Comparison of ENCODE assay signal across 30 cellular contexts in genomic region chr7:22114440-22114981, GRCh38.
A peak's percentile ranks its signal among the peaks of the same experiment; 100 is the strongest.
DNase-seq lines count a peak whose midpoint lies in the region; ATAC-seq and TF ChIP-seq lines count a peak whose summit lies in the region.
"Had no signal": no experiment of that assay in that cellular context is flagged by ENCODE, and none has a peak within 500 bp of the region (broad histone marks: within the 10 kb centered on the region; RNA-seq: fewer than 3 reads in every experiment).

No MANE protein-coding gene starts in this region.

- H3K27me3 Mint-ChIP-seq in glutamatergic neuron (ENCODE audit: unreplicated experiment): peaks cover 7% of the 10 kb centered on the region

- H3K4me1 Mint-ChIP-seq in glutamatergic neuron (ENCODE audit: low read depth, unreplicated experiment): peaks cover 1% of the 10 kb centered on the region
- H3K4me1 Mint-ChIP-seq: CD4-positive, alpha-beta memory T cell had no signal

- peaks cover 9% of the 10 kb centered on the region for H3K9me3 Mint-ChIP-seq in glutamatergic neuron (ENCODE audit: unreplicated experiment)
- H3K9me3 Mint-ChIP-seq: activated CD8-positive, alpha-beta T cell treated with anti-CD3 and anti-CD28 coated beads for 36 hours; activated T-cell treated with anti-CD3 and anti-CD28 coated beads, Interleukin-2, amount 50 U/mL, for 4 hours; CD4-positive, alpha-beta memory T cell; HFFc6; stimulated activated effector memory CD8-positive, alpha-beta T cell treated with anti-CD3 and anti-CD28 coated beads, Interleukin-12 subunit alpha, Interleukin-12 subunit beta, amount 100 ng/mL, for 72 hours; T-helper 1 cell treated with Interleukin-12 subunit alpha and Interleukin-12 subunit beta and Interleukin-4 antibody, amounts not matched to agents 30 μg/mL and 1 μg/mL, for 36 hours had no signal

- H3K27ac Mint-ChIP-seq in glutamatergic neuron (ENCODE audit: unreplicated experiment): peak overlapping the region; percentile 64
- H3K27ac Mint-ChIP-seq: activated CD8-positive, alpha-beta T cell treated with anti-CD3 and anti-CD28 coated beads for 36 hours; HFFc6; stimulated activated effector memory CD8-positive, alpha-beta T cell treated with anti-CD3 and anti-CD28 coated beads, Interleukin-12 subunit alpha, Interleukin-12 subunit beta, amount 100 ng/mL, for 72 hours; T-helper 1 cell treated with Interleukin-12 subunit alpha and Interleukin-12 subunit beta and Interleukin-4 antibody, amounts not matched to agents 30 μg/mL and 1 μg/mL, for 36 hours had no signal

- no peak overlapping the region for H3K4me3 Mint-ChIP-seq in glutamatergic neuron (ENCODE audit: unreplicated experiment)
- H3K4me3 Mint-ChIP-seq: activated CD8-positive, alpha-beta T cell treated with anti-CD3 and anti-CD28 coated beads for 36 hours; activated T-cell treated with anti-CD3 and anti-CD28 coated beads, Interleukin-2, amount 50 U/mL, for 4 hours; CD4-positive, alpha-beta memory T cell; HFFc6; stimulated activated effector memory CD8-positive, alpha-beta T cell treated with anti-CD3 and anti-CD28 coated beads, Interleukin-12 subunit alpha, Interleukin-12 subunit beta, amount 100 ng/mL, for 72 hours; T-helper 1 cell treated with Interleukin-12 subunit alpha and Interleukin-12 subunit beta and Interleukin-4 antibody, amounts not matched to agents 30 μg/mL and 1 μg/mL, for 36 hours had no signal

- DNase-seq in Right ventricle myocardium superior (peak; percentile 48), cardiac septum (ENCODE audit: low spot score) (no peak), glutamatergic neuron (no peak), mucosa of gallbladder (ENCODE audit: low spot score) (peak; percentile 41), GM10266 (ENCODE audit: extremely low spot score) (no peak)
- DNase-seq in stimulated activated naive CD4-positive, alpha-beta T cell (lab: John Stamatoyannopoulos, UW): no peak
- DNase-seq: activated CD4-positive, alpha-beta T cell treated with anti-CD3 and anti-CD28 coated beads for 1 hour; activated CD8-positive, alpha-beta T cell treated with anti-CD3 and anti-CD28 coated beads for 36 hours; activated T-cell treated with anti-CD3 and anti-CD28 coated beads, Interleukin-2, amount 50 U/mL, for 4 hours; AML-193; CD4-positive, alpha-beta memory T cell; effector CD4-positive, alpha-beta T cell; erythroblast; HFFc6; left colon; mesendoderm; MM.1S; NCI-H1417 treated with DMSO at 0.1 percent for 48 hours; NCI-H2081 treated with DMSO at 0.1 percent for 48 hours; NCI-H345; NCI-H774; stimulated activated CD4-positive, alpha-beta T cell treated with anti-CD3 and anti-CD28 coated beads, Interleukin-4, amount 100 ng/mL, for 24 hours; testis had no signal

- peaks cover 7% of the 10 kb centered on the region for H3K36me3 Mint-ChIP-seq in glutamatergic neuron (ENCODE audit: unreplicated experiment)
- H3K36me3 Mint-ChIP-seq: CD4-positive, alpha-beta memory T cell; stimulated activated effector memory CD8-positive, alpha-beta T cell treated with anti-CD3 and anti-CD28 coated beads, Interleukin-12 subunit alpha, Interleukin-12 subunit beta, amount 100 ng/mL, for 72 hours had no signal

- intact Hi-C loops in Right ventricle myocardium superior (cut with DNase I): no loop called here
- intact Hi-C loops in cardiac septum (cut with DNase I): loop anchor here (5.0 kb wide), 1 partner anchor 143 kb away; no protein-coding TSS in a partner anchor

- no peak for TF ChIP-seq CTCF in glutamatergic neuron (IDR thresholded peaks at IDR 0.05; ENCODE audit: partially characterized antibody, unreplicated experiment)
- TF ChIP-seq CTCF in GM10266 (IDR thresholded peaks at IDR 0.05; ENCODE audit: control insufficient read depth, insufficient read depth, low read depth, missing control alignments): no peak

- ATAC-seq in Right ventricle myocardium superior (ENCODE audit: poor library complexity): no peak
- no peak for ATAC-seq in GM18909 (IDR thresholded peaks at IDR 0.05; ENCODE audit: poor library complexity, unreplicated experiment)
- ATAC-seq in HG02798 (IDR thresholded peaks at IDR 0.05; ENCODE audit: poor library complexity, unreplicated experiment): no peak
- ATAC-seq: A549; activated CD8-positive, alpha-beta T cell treated with anti-CD3 and anti-CD28 coated beads for 36 hours; activated T-cell treated with anti-CD3 and anti-CD28 coated beads, Interleukin-2, amount 50 U/mL, for 4 hours; body of pancreas; GM12878; left colon; stimulated activated effector memory CD8-positive, alpha-beta T cell treated with anti-CD3 and anti-CD28 coated beads, Interleukin-12 subunit alpha, Interleukin-12 subunit beta, amount 100 ng/mL, for 72 hours had no signal

Comparison
In these comparisons a context has a peak if more than half of its experiments do, and no peak if none do; other contexts are left out.
1. DNase-seq: peak in Right ventricle myocardium superior (single experiment) and mucosa of gallbladder (single experiment); none in cardiac septum (single experiment), glutamatergic neuron (single experiment), GM10266 (single experiment) and stimulated activated naive CD4-positive, alpha-beta T cell (0 of 6).